In genomic region chr10:118760265-118760664, GRCh38 we compare ENCODE assay signal across 19 cellular contexts. TPM values are rescaled to one million over a fixed set of nuclear protein-coding genes. Genes with fewer than 3 reads are reported as not detected.
A peak's percentile ranks its signal among the peaks of the same experiment; 100 is the strongest.
DNase-seq lines count a peak whose midpoint lies in the region; ATAC-seq and TF ChIP-seq lines count a peak whose summit lies in the region.
"Had no signal": no experiment of that assay in that cellular context is flagged by ENCODE, and none has a peak within 500 bp of the region (broad histone marks: within the 10 kb centered on the region; RNA-seq: fewer than 3 reads in every experiment).

No MANE protein-coding gene starts in this region.

- H3K4me2 ChIP-seq in hepatocyte (peak overlapping the region; percentile 79), neural progenitor cell (peak overlapping the region; percentile 71)
- H3K4me2 ChIP-seq: BLaER1 treated with 17β-estradiol and CSF1 and Interleukin-3, amounts not matched to agents 10 nM and 100 nM had no signal

- H3K36me3 Mint-ChIP-seq in neural progenitor cell, result no peaks in the 10 kb centered on the region
- H3K36me3 Mint-ChIP-seq: CD8-positive, alpha-beta memory T cell had no signal

- H3K4me1 Mint-ChIP-seq in neural progenitor cell, result peaks cover 6% of the 10 kb centered on the region

- no peaks in the 10 kb centered on the region for H3K9me3 Mint-ChIP-seq in neural progenitor cell
- H3K9me3 Mint-ChIP-seq: CD8-positive, alpha-beta memory T cell had no signal

- H3K4me1 ChIP-seq in hepatocyte (ENCODE audit: insufficient read depth), result no peaks in the 10 kb centered on the region
- no peaks in the 10 kb centered on the region for H3K4me1 ChIP-seq in neural progenitor cell
- H3K4me1 ChIP-seq in testis, result no peaks in the 10 kb centered on the region

- ATAC-seq in HG03460 (IDR thresholded peaks at IDR 0.05; ENCODE audit: unreplicated experiment), result no peak
- ATAC-seq: PC-3, SK-N-SH treated with all-trans-retinoic acid at 6 μM for 48 hours had no signal

- peak; percentile 39 for DNase-seq in NCI-H2227 (lab: John Stamatoyannopoulos, UW; ENCODE audit: unreplicated experiment)
- peak; percentile 51 for DNase-seq in hepatocyte (ENCODE audit: low spot score)
- DNase-seq in neural progenitor cell (ENCODE audit: low spot score), result peak; percentile 29
- no peak for DNase-seq in testis
- no peak for DNase-seq in NCI-H1092 (lab: John Stamatoyannopoulos, UW)
- no peak for DNase-seq in HCEC 1CT
- no peak for DNase-seq in brain microvascular endothelial cell
- DNase-seq: CD8-positive, alpha-beta memory T cell; H7; MM.1S; NCI-H1092 treated with DMSO at 0.1 percent for 48 hours; NCI-H2081; NCI-H524 treated with DMSO at 0.1 percent for 48 hours; PC-3; RPMI8226; SHP77 treated with DMSO at 0.1 percent for 48 hours had no signal

- whole genome bisulfite sequencing in hepatocyte (ENCODE audit: low lambda C conversion rate, missing lambda C conversion rate), result 49% methylated on average over 36 of the region's 36 CpGs
- WGBS in testis, 2 donors, result 72 to 91% methylated on average over 15 to 36 of the region's 36 CpGs

- H3K27me3 Mint-ChIP-seq in neural progenitor cell (ENCODE audit: insufficient read depth, low read depth), result peaks cover 9% of the 10 kb centered on the region

- no peaks in the 10 kb centered on the region for H3K79me2 ChIP-seq in hepatocyte
- no peaks in the 10 kb centered on the region for H3K79me2 ChIP-seq in neural progenitor cell (ENCODE audit: low read depth)

- in situ Hi-C loops in brain microvascular endothelial cell (cut with HindIII; ENCODE audit: low pct_ligation_motif_present, low sequenced_read_pairs), result no loop called here

- no peak for TF ChIP-seq POLR2A in testis (IDR thresholded peaks at IDR 0.05)

- no peaks in the 10 kb centered on the region for H4K20me1 ChIP-seq in hepatocyte (ENCODE audit: insufficient read depth, poor library complexity, severe bottlenecking)
- no peaks in the 10 kb centered on the region for H4K20me1 ChIP-seq in neural progenitor cell (ENCODE audit: low read depth)
- H4K20me1 ChIP-seq: BLaER1 treated with 17β-estradiol and CSF1 and Interleukin-3, amounts not matched to agents 10 nM and 100 nM had no signal

- intact Hi-C loops in testis (cut with DNase I; ENCODE audit: low total_unique reads), result no loop called here

- TF ChIP-seq CTCF in hepatocyte (IDR thresholded peaks at IDR 0.05; ENCODE audit: poor library complexity) (no peak), neural progenitor cell (IDR thresholded peaks at IDR 0.05) (no peak), testis (IDR thresholded peaks at IDR 0.05) (no peak), brain microvascular endothelial cell (IDR thresholded peaks at IDR 0.05; ENCODE audit: low read depth, low read length, missing control alignments) (no peak)

- no peaks in the 10 kb centered on the region for H3K27me3 ChIP-seq in hepatocyte
- H3K27me3 ChIP-seq in neural progenitor cell, result peaks cover 63% of the 10 kb centered on the region
- H3K27me3 ChIP-seq in testis, result no peaks in the 10 kb centered on the region
- H3K27me3 ChIP-seq in brain microvascular endothelial cell (replicated peaks), result no peaks in the 10 kb centered on the region
- H3K27me3 ChIP-seq: BLaER1 treated with 17β-estradiol and CSF1 and Interleukin-3, amounts not matched to agents 10 nM and 100 nM had no signal

- H3K27ac ChIP-seq in hepatocyte (peak overlapping the region; percentile 43), neural progenitor cell (no peak overlapping the region), testis (no peak overlapping the region), brain microvascular endothelial cell (no peak overlapping the region)
- H3K27ac ChIP-seq: BLaER1 treated with 17β-estradiol and CSF1 and Interleukin-3, amounts not matched to agents 10 nM and 100 nM had no signal

- H3K9me3 ChIP-seq in hepatocyte (ENCODE audit: low read depth) (no peaks in the 10 kb centered on the region), neural progenitor cell (ENCODE audit: low read depth) (no peaks in the 10 kb centered on the region), testis (no peaks in the 10 kb centered on the region)

- H3K36me3 ChIP-seq in hepatocyte (replicated peaks; ENCODE audit: insufficient read depth, low read depth) (no peaks in the 10 kb centered on the region), neural progenitor cell (no peaks in the 10 kb centered on the region), testis (ENCODE audit: low read depth, missing control alignments) (no peaks in the 10 kb centered on the region), brain microvascular endothelial cell (replicated peaks) (no peaks in the 10 kb centered on the region)
- H3K36me3 ChIP-seq: BLaER1 treated with 17β-estradiol and CSF1 and Interleukin-3, amounts not matched to agents 10 nM and 100 nM had no signal

- H3K4me3 Mint-ChIP-seq in neural progenitor cell, result no peak overlapping the region
- H3K4me3 Mint-ChIP-seq: CD8-positive, alpha-beta memory T cell had no signal

- H3K27ac Mint-ChIP-seq in neural progenitor cell, result no peak overlapping the region
- H3K27ac Mint-ChIP-seq: CD8-positive, alpha-beta memory T cell had no signal

- no peaks in the 10 kb centered on the region for H3F3A ChIP-seq in neural progenitor cell (ENCODE audit: low read depth)

- H3K4me3 ChIP-seq in hepatocyte (peak overlapping the region; percentile 20), neural progenitor cell (peak overlapping the region; percentile 33), testis (peak overlapping the region; percentile 6 to 53), brain microvascular endothelial cell (ENCODE audit: low read depth, low read length) (no peak overlapping the region)
- H3K4me3 ChIP-seq: BLaER1 treated with 17β-estradiol and CSF1 and Interleukin-3, amounts not matched to agents 10 nM and 100 nM had no signal

- peak overlapping the region; percentile 68 for H2AFZ ChIP-seq in hepatocyte
- H2AFZ ChIP-seq in neural progenitor cell (replicated peaks), result peak overlapping the region; percentile 79

- no peaks in the 10 kb centered on the region for H3K9me2 ChIP-seq in hepatocyte (replicated peaks; ENCODE audit: insufficient read depth)

- no peak overlapping the region for H3K9ac ChIP-seq in neural progenitor cell
- H3K9ac ChIP-seq: BLaER1 treated with 17β-estradiol and CSF1 and Interleukin-3, amounts not matched to agents 10 nM and 100 nM had no signal

RNA-seq across cellular contexts. Expression of gene CACUL1, which starts 5.5 kb away (rescaled TPM):
- 35.0 and 37.5 TPM in 2 replicates for total RNA-seq in hepatocyte
- polyA plus RNA-seq in hepatocyte, result 44.3 and 48.3 TPM in 2 replicates
- total RNA-seq in neural progenitor cell (ENCODE audit: low replicate concordance), result 28.3 and 38.8 TPM in 2 replicates
- total RNA-seq in testis, result 10 to 100 TPM; 62.6 to 72.0 TPM
- polyA plus RNA-seq in testis (ENCODE audit: insufficient read depth, low read depth, low replicate concordance), result 60.1 TPM

Comparison
In these comparisons a context has a peak if more than half of its experiments do, and no peak if none do; other contexts are left out.
1. DNase-seq: peak in NCI-H2227 (single experiment), hepatocyte (single experiment) and neural progenitor cell (single experiment); none in testis (single experiment), NCI-H1092 (single experiment), HCEC 1CT (single experiment) and brain microvascular endothelial cell (single experiment).